ENCODE assay signal across 24 cellular contexts in genomic region chr10:271201-271600, GRCh38.
DNase-seq lines count a peak whose midpoint lies in the region; TF ChIP-seq lines count a peak whose summit lies in the region.
"Had no signal": no experiment of that assay in that cellular context is flagged by ENCODE, and none has a peak within 500 bp of the region (broad histone marks: within the 10 kb centered on the region; RNA-seq: fewer than 3 reads in every experiment).

No MANE protein-coding gene starts in this region.

- TF ChIP-seq CTCF in choroid plexus epithelial cell (conservative IDR thresholded peaks at IDR 0.05; ENCODE audit: low read depth, low read length), result no peak
- TF ChIP-seq CTCF in osteocyte (IDR thresholded peaks at IDR 0.05), result no peak

- H4K20me1 ChIP-seq in BLaER1 treated with 17β-estradiol and CSF1 and Interleukin-3, amounts not matched to agents 10 nM and 100 nM, result no peaks in the 10 kb centered on the region
- H4K20me1 ChIP-seq: BLaER1 had no signal

- DNase-seq in LHCN-M2 (ENCODE audit: low read depth), result peak; percentile 19
- DNase-seq in choroid plexus epithelial cell (ENCODE audit: low read depth), result peak; percentile 53
- peak; percentile 10 for DNase-seq in osteocyte (ENCODE audit: extremely low spot score, unreplicated experiment)
- no peak for DNase-seq in NCI-H2196 treated with DMSO at 0.1 percent for 48 hours (lab: John Stamatoyannopoulos, UW; ENCODE audit: unreplicated experiment)
- DNase-seq in DMS79 (lab: John Stamatoyannopoulos, UW), result no peak
- DNase-seq in Kasumi-1 (lab: John Stamatoyannopoulos, UW), result no peak
- DNase-seq in activated CD4-positive, CD25-positive, alpha-beta regulatory T cell treated with anti-CD3 and anti-CD28 coated beads, Interleukin-2, amount 50 U/mL, for 72 hours, result no peak
- DNase-seq: 8988T; CD4-positive, alpha-beta T cell; EL; GF-D8; KBM-7; NCI-H1092; NCI-H1417 treated with DMSO at 0.1 percent for 48 hours; NCI-H1694 treated with DMSO at 0.1 percent for 48 hours; NCI-H2081; NCI-H2171; NCI-H446; NCI-H524 treated with DMSO at 0.1 percent for 48 hours; NCI-H774; Right ventricle myocardium superior had no signal

- no peak overlapping the region for H3K27ac Mint-ChIP-seq in osteocyte (ENCODE audit: unreplicated experiment)
- H3K27ac Mint-ChIP-seq: CD4-positive, alpha-beta T cell had no signal

- no peaks in the 10 kb centered on the region for H3K9me3 ChIP-seq in BLaER1 treated with 17β-estradiol and CSF1 and Interleukin-3, amounts not matched to agents 10 nM and 100 nM (replicated peaks in 1 of 11)
- H3K9me3 ChIP-seq: BLaER1, SJSA1 had no signal

- no peaks in the 10 kb centered on the region for H3K27me3 ChIP-seq in BLaER1 treated with 17β-estradiol and CSF1 and Interleukin-3, amounts not matched to agents 10 nM and 100 nM
- H3K27me3 ChIP-seq: BLaER1, SJSA1 had no signal

- peak overlapping the region in 6 of 11 experiments; percentile 4 to 14 (median 8); a peak in 4 of 22 replicates for H3K4me2 ChIP-seq in BLaER1 treated with 17β-estradiol and CSF1 and Interleukin-3, amounts not matched to agents 10 nM and 100 nM
- H3K4me2 ChIP-seq: BLaER1 had no signal

- H3K27me3 Mint-ChIP-seq in osteocyte (ENCODE audit: unreplicated experiment), result no peaks in the 10 kb centered on the region
- H3K27me3 Mint-ChIP-seq: CD4-positive, alpha-beta T cell had no signal

- no peak overlapping the region for H3K4me3 ChIP-seq in BLaER1 treated with 17β-estradiol and CSF1 and Interleukin-3, amounts not matched to agents 10 nM and 100 nM
- no peak overlapping the region for H3K4me3 ChIP-seq in choroid plexus epithelial cell (ENCODE audit: low read depth, low read length)
- H3K4me3 ChIP-seq: BLaER1, SJSA1 had no signal

- H3K9me3 Mint-ChIP-seq in osteocyte (ENCODE audit: unreplicated experiment), result no peaks in the 10 kb centered on the region
- H3K9me3 Mint-ChIP-seq: CD4-positive, alpha-beta T cell had no signal

- no peak overlapping the region for H3K27ac ChIP-seq in BLaER1 treated with 17β-estradiol and CSF1 and Interleukin-3, amounts not matched to agents 10 nM and 100 nM
- H3K27ac ChIP-seq: BLaER1, SJSA1 had no signal

- H3K4me1 ChIP-seq in BLaER1 treated with 17β-estradiol and CSF1 and Interleukin-3, amounts not matched to agents 10 nM and 100 nM, result peaks cover 13 to 47% (median 31%) of the 10 kb centered on the region in 10 experiments

- peaks cover 7% of the 10 kb centered on the region for H3K4me1 Mint-ChIP-seq in osteocyte (ENCODE audit: unreplicated experiment)

- H3K36me3 Mint-ChIP-seq in osteocyte (ENCODE audit: unreplicated experiment), result peaks cover 6% of the 10 kb centered on the region

- H3K36me3 ChIP-seq in BLaER1 treated with 17β-estradiol and CSF1 and Interleukin-3, amounts not matched to agents 10 nM and 100 nM, result peaks cover 0 to 13% (median 0%) of the 10 kb centered on the region in 11 experiments; a peak in 2 of 22 replicates

- H3K9ac ChIP-seq in BLaER1 treated with 17β-estradiol and CSF1 and Interleukin-3, amounts not matched to agents 10 nM and 100 nM, result no peak overlapping the region
- H3K9ac ChIP-seq: BLaER1 had no signal

- H3K4me3 Mint-ChIP-seq in osteocyte (ENCODE audit: unreplicated experiment), result no peak overlapping the region
- H3K4me3 Mint-ChIP-seq: CD4-positive, alpha-beta T cell had no signal

Comparison
In these comparisons a context has a peak if more than half of its experiments do, and no peak if none do; other contexts are left out.
1. DNase-seq: peak in LHCN-M2 (single experiment), choroid plexus epithelial cell (single experiment) and osteocyte (single experiment); none in NCI-H2196 treated with DMSO at 0.1 percent for 48 hours (single experiment), DMS79 (single experiment), Kasumi-1 (0 of 2) and activated CD4-positive, CD25-positive, alpha-beta regulatory T cell treated with anti-CD3 and anti-CD28 coated beads, Interleukin-2, amount 50 U/mL, for 72 hours (single experiment).